Comparison of ENCODE assay signal across 8 cellular contexts in the genomic region with DNA sequence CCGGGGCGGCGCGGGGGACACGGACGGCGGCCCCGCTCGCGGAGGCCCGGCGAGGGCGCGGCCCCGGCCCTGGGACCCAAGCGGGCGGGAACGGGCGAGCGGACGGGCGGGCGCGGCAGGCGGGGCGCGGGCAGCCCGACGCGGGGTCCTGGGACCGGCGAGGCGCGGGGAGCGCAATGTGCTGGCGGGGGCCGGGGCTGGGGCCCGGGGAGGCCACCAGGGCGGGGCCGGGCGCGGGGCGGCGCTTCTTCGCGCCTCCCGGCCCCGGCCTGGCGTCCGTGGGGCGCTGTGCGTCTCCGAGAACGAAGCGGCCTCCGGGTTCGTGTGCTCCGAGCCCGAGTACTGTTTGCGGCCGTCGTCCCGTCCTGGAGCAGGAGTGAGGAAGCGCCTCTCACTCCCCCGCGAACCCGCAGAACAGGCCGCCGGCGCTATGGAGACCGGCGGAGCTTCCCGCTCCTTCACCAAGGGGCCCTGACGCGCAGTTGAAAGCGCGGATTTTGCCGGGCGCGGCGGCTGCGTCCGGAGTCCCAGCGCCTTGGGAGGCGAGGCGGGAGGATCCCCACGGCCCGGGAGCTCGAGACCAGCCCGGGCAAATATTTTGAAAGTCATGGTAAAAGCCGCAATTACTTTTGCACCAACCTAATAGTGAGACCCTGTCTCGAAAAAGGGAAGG. TPM values are rescaled to one million over a fixed set of nuclear protein-coding genes. Genes with fewer than 3 reads are reported as not detected.
DNase-seq lines count a peak whose midpoint lies in the region; ATAC-seq and TF ChIP-seq lines count a peak whose summit lies in the region.

No MANE protein-coding gene starts in this region.

- peak overlapping the region; percentile 31 to 60 for H3K27ac Mint-ChIP-seq in natural killer cell
- H3K27ac Mint-ChIP-seq in stimulated activated naive B cell treated with anti-CD40 and anti-IgM and Interleukin-4, amounts not matched to agents 10 μg/mL and 1 μg/mL and 100 μg/mL, for 72 hours, result peak overlapping the region; percentile 92

- H3K27me3 Mint-ChIP-seq in natural killer cell (ENCODE audit: low read depth in 2 of 2), result no peaks in the 10 kb centered on the region
- no peaks in the 10 kb centered on the region for H3K27me3 Mint-ChIP-seq in stimulated activated naive B cell treated with anti-CD40 and anti-IgM and Interleukin-4, amounts not matched to agents 10 μg/mL and 1 μg/mL and 100 μg/mL, for 72 hours

- no peaks in the 10 kb centered on the region for H3K36me3 Mint-ChIP-seq in natural killer cell
- H3K36me3 Mint-ChIP-seq in stimulated activated naive B cell treated with anti-CD40 and anti-IgM and Interleukin-4, amounts not matched to agents 10 μg/mL and 1 μg/mL and 100 μg/mL, for 72 hours, result peaks cover 10 to 28% of the 10 kb centered on the region in 2 donors

- ATAC-seq in GM21447 (IDR thresholded peaks at IDR 0.05; ENCODE audit: unreplicated experiment) (peak; percentile 73), natural killer cell (peak; percentile 90 to 98 (median 94))
- ATAC-seq in stimulated activated naive B cell treated with anti-CD40 and anti-IgM and Interleukin-4, amounts not matched to agents 10 μg/mL and 1 μg/mL and 100 μg/mL, for 72 hours (replicated peaks), result peak; percentile 87 to 92

- TF ChIP-seq CTCF in fibroblast of mammary gland (conservative IDR thresholded peaks at IDR 0.05; ENCODE audit: control insufficient read depth, insufficient read depth, low read depth, low read length) (no peak), natural killer cell (IDR thresholded peaks at IDR 0.05) (no peak)

- intact Hi-C loops in natural killer cell (cut with micrococcal nuclease), result loop anchor here (10.0 kb wide), 1 partner anchor 53 kb away; no protein-coding TSS in a partner anchor

- H3K4me1 Mint-ChIP-seq in natural killer cell, result peaks cover 20 to 27% of the 10 kb centered on the region in 2 donors
- peaks cover 28 to 51% of the 10 kb centered on the region in 2 donors for H3K4me1 Mint-ChIP-seq in stimulated activated naive B cell treated with anti-CD40 and anti-IgM and Interleukin-4, amounts not matched to agents 10 μg/mL and 1 μg/mL and 100 μg/mL, for 72 hours

- no peaks in the 10 kb centered on the region for H3K9me3 Mint-ChIP-seq in natural killer cell
- H3K9me3 Mint-ChIP-seq in stimulated activated naive B cell treated with anti-CD40 and anti-IgM and Interleukin-4, amounts not matched to agents 10 μg/mL and 1 μg/mL and 100 μg/mL, for 72 hours, result no peaks in the 10 kb centered on the region

- peak overlapping the region; percentile 74 for H3K4me3 Mint-ChIP-seq in natural killer cell
- H3K4me3 Mint-ChIP-seq in stimulated activated naive B cell treated with anti-CD40 and anti-IgM and Interleukin-4, amounts not matched to agents 10 μg/mL and 1 μg/mL and 100 μg/mL, for 72 hours, result peak overlapping the region; percentile 82 to 83

- peak; percentile 72 for DNase-seq in DMS153 (lab: John Stamatoyannopoulos, UW)
- peak; percentile 87 for DNase-seq in HuH-7 (ENCODE audit: low spot score)
- DNase-seq in RKO (ENCODE audit: low spot score), result peak; percentile 86
- DNase-seq in activated T-helper 1 cell treated with anti-CD3 and anti-CD28 coated beads, Interleukin-2, amount 50 U/mL, for 16 hours (ENCODE audit: low read depth in 1 of 2, low spot score in 1 of 2), result peak; percentile 67 to 79
- DNase-seq in fibroblast of mammary gland (ENCODE audit: low read depth), result peak; percentile 87
- peak; percentile 82 for DNase-seq in natural killer cell
- peak; percentile 78 for DNase-seq in stimulated activated naive B cell treated with anti-CD40 and anti-IgM and Interleukin-4, amounts not matched to agents 10 μg/mL and 1 μg/mL and 100 μg/mL, for 72 hours

- peak overlapping the region; percentile 58 for H3K4me3 ChIP-seq in fibroblast of mammary gland (ENCODE audit: control insufficient read depth, low read depth, low read length)

RNA-seq across cellular contexts. Expression of gene ANKLE2, which starts 0.4 kb away (rescaled TPM):
- total RNA-seq in natural killer cell, result 10 to 100 TPM; 67.3 to 86.4 (median 84.6) TPM

RNA-seq across cellular contexts. Expression of gene PGAM5, which starts 51.4 kb away (rescaled TPM):
- total RNA-seq in natural killer cell, result 10 to 100 TPM; 19.7 to 30.2 (median 21.9) TPM

Comparison
In these comparisons a context has a peak if more than half of its experiments do, and no peak if none do; other contexts are left out.
1. Peak in every context shown above with its lines: DNase-seq, ATAC-seq and H3K4me3 ChIP-seq.